In genomic region chr1:108747128-108747827, GRCh38 we compare ENCODE assay signal across 8 cellular contexts. TPM values are rescaled to one million over a fixed set of nuclear protein-coding genes. Genes with fewer than 3 reads are reported as not detected.
A peak's percentile ranks its signal among the peaks of the same experiment; 100 is the strongest.
DNase-seq lines count a peak whose midpoint lies in the region; ATAC-seq, FAIRE-seq and TF ChIP-seq lines count a peak whose summit lies in the region.

No MANE protein-coding gene starts in this region.

- BruUV-seq in endothelial cell of umbilical vein (replicated peaks; lab: Mats Ljungman, UMichigan) = TSS peak; percentile 90

- peaks cover 21% of the 10 kb centered on the region for H3K36me3 Mint-ChIP-seq in activated CD8-positive, alpha-beta T cell treated with anti-CD3 and anti-CD28 coated beads, Interleukin-2, amount 10 ng/mL, durations not matched to agents 7 days and 5 days (ENCODE audit: low read depth)
- H3K36me3 Mint-ChIP-seq in memory B cell = peaks cover 4% of the 10 kb centered on the region

- peak overlapping the region; percentile 67 to 95 (median 93) for H3K4me3 ChIP-seq in endothelial cell of umbilical vein (replicated peaks in 1 of 3; ENCODE audit: insufficient read depth in 1 of 3, low read depth in 1 of 3, low read length in 3 of 3)

- POLR2A ChIA-PET in activated CD8-positive, alpha-beta T cell treated with anti-CD3 and anti-CD28 coated beads, Interleukin-2, amount 10 ng/mL, durations not matched to agents 7 days and 5 days (lab: Charles Lee) = interaction anchor here (0.6 to 1.9 kb wide), 3 partner anchors 38 to 55 kb away, joined by 3 to 7 read pairs (median 5); partner anchors contain the start of gene PRPF38B
- POLR2A ChIA-PET in endothelial cell of umbilical vein (lab: Charles Lee) = interaction anchor here (1.0 kb wide), 1 partner anchor 56 kb away, joined by 3 read pairs; the partner anchor contains the start of gene PRPF38B

- no peaks in the 10 kb centered on the region for H3K9me3 Mint-ChIP-seq in activated CD8-positive, alpha-beta T cell treated with anti-CD3 and anti-CD28 coated beads, Interleukin-2, amount 10 ng/mL, durations not matched to agents 7 days and 5 days (ENCODE audit: insufficient read depth)
- H3K9me3 Mint-ChIP-seq in memory B cell = no peaks in the 10 kb centered on the region

- no peaks in the 10 kb centered on the region for H3K9me1 ChIP-seq in endothelial cell of umbilical vein (replicated peaks; ENCODE audit: control insufficient read depth, extremely low read depth, insufficient read depth, low read length)

- ATAC-seq in GM18868 (IDR thresholded peaks at IDR 0.05; ENCODE audit: unreplicated experiment) (peak; percentile 31), HG03354 (IDR thresholded peaks at IDR 0.05; ENCODE audit: poor library complexity, severe bottlenecking, unreplicated experiment) (peak; percentile 21), memory B cell (ENCODE audit: low read depth) (no peak)
- peak; percentile 22 for ATAC-seq in activated CD8-positive, alpha-beta T cell treated with anti-CD3 and anti-CD28 coated beads, Interleukin-2, amount 10 ng/mL, durations not matched to agents 7 days and 5 days

- H3K9me3 ChIP-seq in endothelial cell of umbilical vein (replicated peaks; ENCODE audit: control insufficient read depth, insufficient read depth, low read length) = no peaks in the 10 kb centered on the region

- peak overlapping the region; percentile 98 for H3K4me3 Mint-ChIP-seq in activated CD8-positive, alpha-beta T cell treated with anti-CD3 and anti-CD28 coated beads, Interleukin-2, amount 10 ng/mL, durations not matched to agents 7 days and 5 days
- peak overlapping the region; percentile 100 for H3K4me3 Mint-ChIP-seq in memory B cell

- H2AFZ ChIP-seq in endothelial cell of umbilical vein (ENCODE audit: low read depth, low read length) = peak overlapping the region; percentile 90

- FAIRE-seq in endothelial cell of umbilical vein (lab: Jason Lieb, UNC) = peak; percentile 93

- no peak for TF ChIP-seq POLR2A in endothelial cell of umbilical vein (IDR thresholded peaks at IDR 0.05; ENCODE audit: low read depth, low read length)

- H3K4me2 ChIP-seq in endothelial cell of umbilical vein (ENCODE audit: insufficient read depth, low read length) = peak overlapping the region; percentile 91

- no peaks in the 10 kb centered on the region for H3K36me3 ChIP-seq in endothelial cell of umbilical vein (ENCODE audit: control insufficient read depth in 2 of 2, extremely low read depth in 1 of 2, insufficient read depth in 2 of 2, low read length in 2 of 2)

- H3K79me2 ChIP-seq in endothelial cell of umbilical vein (ENCODE audit: control insufficient read depth, insufficient read depth, low read length) = peaks cover 34% of the 10 kb centered on the region

- peak overlapping the region; percentile 89 for H3K27ac ChIP-seq in endothelial cell of umbilical vein (ENCODE audit: insufficient read depth, low read depth, low read length)

- H3K9ac ChIP-seq in endothelial cell of umbilical vein (replicated peaks; ENCODE audit: extremely low read depth, insufficient read depth, low read length) = peak overlapping the region; percentile 95

- no peaks in the 10 kb centered on the region for H4K20me1 ChIP-seq in endothelial cell of umbilical vein (replicated peaks; ENCODE audit: control insufficient read depth, extremely low read depth, insufficient read depth, low read length)

- H3K4me1 ChIP-seq in endothelial cell of umbilical vein (ENCODE audit: control insufficient read depth, extremely low read depth, insufficient read depth, low read length) = peaks cover 15% of the 10 kb centered on the region

- CTCF ChIA-PET in activated CD8-positive, alpha-beta T cell treated with anti-CD3 and anti-CD28 coated beads, Interleukin-2, amount 10 ng/mL, durations not matched to agents 7 days and 5 days (lab: Charles Lee) = interaction anchor here (2.2 kb wide), 1 partner anchor 55 kb away, joined by 9 read pairs; the partner anchor contains the start of gene PRPF38B
- CTCF ChIA-PET in endothelial cell of umbilical vein (lab: Charles Lee) = interaction anchor here (0.6 to 1.2 kb wide), 5 partner anchors 16 to 151 kb away, joined by 3 to 5 read pairs (median 3); partner anchors contain the start of gene PRPF38B

- no peak for TF ChIP-seq CTCF in endothelial cell of umbilical vein (IDR thresholded peaks at IDR 0.05; ENCODE audit: extremely low read depth in 1 of 2, insufficient read depth in 1 of 2, low read depth in 1 of 2, low read length in 2 of 2)

- peak; percentile 92 for DNase-seq in AG20443 (ENCODE audit: low spot score)
- peak; percentile 57 for DNase-seq in NCI-H526 treated with DMSO at 0.1 percent for 48 hours (lab: John Stamatoyannopoulos, UW)
- DNase-seq in activated CD8-positive, alpha-beta T cell treated with anti-CD3 and anti-CD28 coated beads, Interleukin-2, amount 10 ng/mL, durations not matched to agents 7 days and 5 days = peak; percentile 41
- DNase-seq in endothelial cell of umbilical vein (ENCODE audit: low read depth, low spot score) = peak; percentile 87
- DNase-seq in memory B cell (ENCODE audit: low spot score in 2 of 2) = peak in 1 of 2 donors; percentile 16
- peak; percentile 57 for DNase-seq in stimulated activated CD8-positive, alpha-beta memory T cell treated with anti-CD3 and anti-CD28 coated beads, Interleukin-4, amount 100 ng/mL, for 48 hours

- peaks cover 2% of the 10 kb centered on the region for H3K27me3 Mint-ChIP-seq in activated CD8-positive, alpha-beta T cell treated with anti-CD3 and anti-CD28 coated beads, Interleukin-2, amount 10 ng/mL, durations not matched to agents 7 days and 5 days (ENCODE audit: low read depth)
- no peaks in the 10 kb centered on the region for H3K27me3 Mint-ChIP-seq in memory B cell

- peaks cover 22% of the 10 kb centered on the region for H3K4me1 Mint-ChIP-seq in activated CD8-positive, alpha-beta T cell treated with anti-CD3 and anti-CD28 coated beads, Interleukin-2, amount 10 ng/mL, durations not matched to agents 7 days and 5 days (ENCODE audit: low read depth)
- H3K4me1 Mint-ChIP-seq in memory B cell = peaks cover 22% of the 10 kb centered on the region

- peaks cover 1 to 4% of the 10 kb centered on the region in 2 experiments for H3K27me3 ChIP-seq in endothelial cell of umbilical vein (ENCODE audit: control insufficient read depth in 2 of 2, insufficient read depth in 2 of 2, low read length in 2 of 2)

- dilution Hi-C loops in endothelial cell of umbilical vein (cut with MboI; ENCODE audit: extremely low pct_ligation_motif_present, low sequenced_read_pairs) = no loop called here

- peak overlapping the region; percentile 93 for H3K27ac Mint-ChIP-seq in activated CD8-positive, alpha-beta T cell treated with anti-CD3 and anti-CD28 coated beads, Interleukin-2, amount 10 ng/mL, durations not matched to agents 7 days and 5 days
- H3K27ac Mint-ChIP-seq in memory B cell = peak overlapping the region; percentile 97

- intact Hi-C loops in endothelial cell of umbilical vein (cut with micrococcal nuclease) = loop anchor here (1.0 to 2.0 kb wide), 2 partner anchors 55 to 156 kb away; partner anchors contain the start of gene PRPF38B

TF ChIP-seq in endothelial cell of umbilical vein, 7 proteins besides CTCF, POLR2A, EP300 and RAD21:
- no peak for TF ChIP-seq EZH2 (IDR thresholded peaks at IDR 0.05; ENCODE audit: borderline replicate concordance, low read depth, low read length, severe bottlenecking)

RNA-seq across cellular contexts. Expression of gene STXBP3, which starts 0.8 kb away (rescaled TPM):
- total RNA-seq in activated CD8-positive, alpha-beta T cell treated with anti-CD3 and anti-CD28 coated beads, Interleukin-2, amount 10 ng/mL, durations not matched to agents 7 days and 5 days = 10 to 100 TPM; 41.8 to 44.3 TPM
- total RNA-seq in endothelial cell of umbilical vein = 37.2 and 44.1 TPM in 2 replicates
- 4.8 and 9.4 TPM in 2 replicates for polyA plus RNA-seq in endothelial cell of umbilical vein
- 13.5 and 14.9 TPM in 2 replicates for polyA plus RNA-seq in endothelial cell of umbilical vein (2011; cell fraction: cytosol; rRNA removed)
- polyA plus RNA-seq in endothelial cell of umbilical vein (2011; cell fraction: nucleus; rRNA removed) = 28.4 and 50.2 TPM in 2 replicates
- polyA plus RNA-seq in endothelial cell of umbilical vein (2012) = 33.0 and 37.5 TPM in 2 replicates
- 8.0 and 11.6 TPM in 2 replicates for polyA minus RNA-seq in endothelial cell of umbilical vein
- 11.7 TPM for polyA minus RNA-seq in endothelial cell of umbilical vein (2011; cell fraction: cytosol; rRNA and poly(A)+ RNA removed)
- polyA minus RNA-seq in endothelial cell of umbilical vein (2011; cell fraction: nucleus; rRNA and poly(A)+ RNA removed) = 24.4 and 38.1 TPM in 2 replicates

RNA-seq across cellular contexts. Expression of gene FNDC7, which starts 34.6 kb away (rescaled TPM):
- not detected for total RNA-seq in activated CD8-positive, alpha-beta T cell treated with anti-CD3 and anti-CD28 coated beads, Interleukin-2, amount 10 ng/mL, durations not matched to agents 7 days and 5 days
- not detected in 2 replicates for total RNA-seq in endothelial cell of umbilical vein
- not detected in 2 replicates for polyA plus RNA-seq in endothelial cell of umbilical vein
- polyA plus RNA-seq in endothelial cell of umbilical vein (2011; cell fraction: cytosol; rRNA removed) = not detected in 2 replicates
- polyA plus RNA-seq in endothelial cell of umbilical vein (2011; cell fraction: nucleus; rRNA removed) = 0.05 and 0.10 TPM in 2 replicates
- polyA plus RNA-seq in endothelial cell of umbilical vein (2012) = not detected in 2 replicates
- polyA minus RNA-seq in endothelial cell of umbilical vein = 0.49 TPM in 1 of 2 replicates, not detected in the other
- polyA minus RNA-seq in endothelial cell of umbilical vein (2011; cell fraction: cytosol; rRNA and poly(A)+ RNA removed) = 0.31 TPM
- 0.29 TPM in 1 of 2 replicates, not detected in the other for polyA minus RNA-seq in endothelial cell of umbilical vein (2011; cell fraction: nucleus; rRNA and poly(A)+ RNA removed)

RNA-seq across cellular contexts. Expression of gene PRPF38B, which starts 55.2 kb away (rescaled TPM):
- total RNA-seq in activated CD8-positive, alpha-beta T cell treated with anti-CD3 and anti-CD28 coated beads, Interleukin-2, amount 10 ng/mL, durations not matched to agents 7 days and 5 days = 10 to 100 TPM; 66.8 to 69.1 TPM
- total RNA-seq in endothelial cell of umbilical vein = 40.5 and 46.6 TPM in 2 replicates
- 15.2 and 19.3 TPM in 2 replicates for polyA plus RNA-seq in endothelial cell of umbilical vein
- 9.8 and 13.9 TPM in 2 replicates for polyA plus RNA-seq in endothelial cell of umbilical vein (2011; cell fraction: cytosol; rRNA removed)
- 64.8 and 104 TPM in 2 replicates for polyA plus RNA-seq in endothelial cell of umbilical vein (2011; cell fraction: nucleus; rRNA removed)
- polyA plus RNA-seq in endothelial cell of umbilical vein (2012) = 24.5 and 31.4 TPM in 2 replicates
- 34.3 and 37.9 TPM in 2 replicates for polyA minus RNA-seq in endothelial cell of umbilical vein
- polyA minus RNA-seq in endothelial cell of umbilical vein (2011; cell fraction: cytosol; rRNA and poly(A)+ RNA removed) = 18.5 TPM
- 85.6 and 94.1 TPM in 2 replicates for polyA minus RNA-seq in endothelial cell of umbilical vein (2011; cell fraction: nucleus; rRNA and poly(A)+ RNA removed)
